ENCODE assay signal across 14 cellular contexts in genomic region chr2:241151934-241152660, GRCh38. TPM values are rescaled to one million over a fixed set of nuclear protein-coding genes. Genes with fewer than 3 reads are reported as not detected.
DNase-seq lines count a peak whose midpoint lies in the region; ATAC-seq and TF ChIP-seq lines count a peak whose summit lies in the region.
"Had no signal": no experiment of that assay in that cellular context is flagged by ENCODE, and none has a peak within 500 bp of the region (broad histone marks: within the 10 kb centered on the region; RNA-seq: fewer than 3 reads in every experiment).

No MANE protein-coding gene starts in this region.

- no peak overlapping the region for H3K9ac ChIP-seq in fibroblast of lung (ENCODE audit: insufficient read depth, low read length)

- H3K79me2 ChIP-seq in fibroblast of lung (ENCODE audit: control insufficient read depth, insufficient read depth, low read length), result peaks cover 17% of the 10 kb centered on the region

- intact Hi-C loops in activated naive CD4-positive, alpha-beta T cell treated with anti-CD3 and anti-CD28 coated beads for 36 hours (cut with micrococcal nuclease), result loop anchor here (2.0 to 5.0 kb wide), 3 partner anchors 205 to 460 kb away; partner anchors contain the start of gene FARP2

- peak overlapping the region; percentile 91 for H3K27ac ChIP-seq in fibroblast of lung (ENCODE audit: insufficient read depth, low read length)
- H3K27ac ChIP-seq: upper lobe of left lung had no signal

- no peaks in the 10 kb centered on the region for H3K27me3 Mint-ChIP-seq in activated naive CD4-positive, alpha-beta T cell treated with anti-CD3 and anti-CD28 coated beads for 36 hours (ENCODE audit: low read depth)
- H3K27me3 Mint-ChIP-seq in WTC11 (ENCODE audit: low read depth), result no peaks in the 10 kb centered on the region

- POLR2A ChIA-PET in WTC11 (lab: Charles Lee), result no interaction called here

- CTCF ChIA-PET in activated naive CD4-positive, alpha-beta T cell treated with anti-CD3 and anti-CD28 coated beads for 36 hours (lab: Charles Lee), result interaction anchor here (3.3 kb wide), 1 partner anchor 74 kb away, joined by 15 read pairs; no protein-coding TSS in a partner anchor
- CTCF ChIA-PET in WTC11 (lab: Charles Lee), result no interaction called here

- H3K36me3 Mint-ChIP-seq in activated naive CD4-positive, alpha-beta T cell treated with anti-CD3 and anti-CD28 coated beads for 36 hours (ENCODE audit: low read depth), result peaks cover 6% of the 10 kb centered on the region
- no peaks in the 10 kb centered on the region for H3K36me3 Mint-ChIP-seq in WTC11
- H3K36me3 Mint-ChIP-seq in stimulated activated effector memory CD8-positive, alpha-beta T cell treated with anti-CD3 and anti-CD28 coated beads, Interleukin-12 subunit alpha, Interleukin-12 subunit beta, amount 100 ng/mL, for 72 hours, result peaks cover 43% of the 10 kb centered on the region

- peak overlapping the region; percentile 99 for H3K4me2 ChIP-seq in fibroblast of lung (ENCODE audit: extremely low read depth, insufficient read depth, low read length)

- ATAC-seq in WTC11 (no peak), HG03565 (IDR thresholded peaks at IDR 0.05; ENCODE audit: unreplicated experiment) (no peak)
- ATAC-seq in stimulated activated effector memory CD8-positive, alpha-beta T cell treated with anti-CD3 and anti-CD28 coated beads, Interleukin-12 subunit alpha, Interleukin-12 subunit beta, amount 100 ng/mL, for 72 hours, result no peak

- DNase-seq in activated naive CD4-positive, alpha-beta T cell treated with anti-CD3 and anti-CD28 coated beads for 36 hours, result no peak
- no peak for DNase-seq in activated naive CD4-positive, alpha-beta T cell treated with anti-CD3 and anti-CD28 coated beads, Interleukin-2, amount 50 U/mL, for 16 hours
- DNase-seq in WTC11 (ENCODE audit: low spot score) (no peak), fibroblast of lung (ENCODE audit: low read depth in 2 of 2) (peak in 1 of 2 donors; percentile 5), NCI-H526 (lab: John Stamatoyannopoulos, UW) (no peak), dermis blood vessel endothelial cell (no peak)
- DNase-seq in stimulated activated effector memory CD8-positive, alpha-beta T cell treated with anti-CD3 and anti-CD28 coated beads, Interleukin-12 subunit alpha, Interleukin-12 subunit beta, amount 100 ng/mL, for 72 hours (ENCODE audit: low spot score in 2 of 2), result no peak
- DNase-seq: activated CD4-positive, alpha-beta T cell treated with anti-CD3 and anti-CD28 coated beads for 4 hours; midbrain; MM.1S; SHP77 treated with DMSO at 0.1 percent for 48 hours; upper lobe of left lung had no signal

- no peak overlapping the region for H3K27ac Mint-ChIP-seq in activated naive CD4-positive, alpha-beta T cell treated with anti-CD3 and anti-CD28 coated beads for 36 hours
- peak overlapping the region; percentile 10; the same call in 1 of the 2 replicates for H3K27ac Mint-ChIP-seq in WTC11
- peak overlapping the region; percentile 95 for H3K27ac Mint-ChIP-seq in stimulated activated effector memory CD8-positive, alpha-beta T cell treated with anti-CD3 and anti-CD28 coated beads, Interleukin-12 subunit alpha, Interleukin-12 subunit beta, amount 100 ng/mL, for 72 hours

- H3K9me3 Mint-ChIP-seq in activated naive CD4-positive, alpha-beta T cell treated with anti-CD3 and anti-CD28 coated beads for 36 hours, result no peaks in the 10 kb centered on the region
- H3K9me3 Mint-ChIP-seq in WTC11, result no peaks in the 10 kb centered on the region
- H3K9me3 Mint-ChIP-seq in stimulated activated effector memory CD8-positive, alpha-beta T cell treated with anti-CD3 and anti-CD28 coated beads, Interleukin-12 subunit alpha, Interleukin-12 subunit beta, amount 100 ng/mL, for 72 hours, result no peaks in the 10 kb centered on the region

- H3K4me3 ChIP-seq in fibroblast of lung (replicated peaks in 1 of 4; ENCODE audit: control extremely low read depth in 1 of 4, insufficient read depth in 1 of 4, low read depth in 3 of 4, low read length in 4 of 4), result peak overlapping the region in 1 of 4 experiments; percentile 90

- TF ChIP-seq CTCF in WTC11 (IDR thresholded peaks at IDR 0.05) (no peak), fibroblast of lung (conservative IDR thresholded peaks at IDR 0.05 in 1 of 2, IDR thresholded peaks at IDR 0.05 in 1 of 2; ENCODE audit: low read depth in 1 of 2, low read length in 2 of 2) (no peak)

- no peaks in the 10 kb centered on the region for H3K9me3 ChIP-seq in fibroblast of lung (ENCODE audit: control insufficient read depth, insufficient read depth, low read depth, low read length)
- H3K9me3 ChIP-seq: upper lobe of left lung had no signal

- H3K4me1 ChIP-seq in fibroblast of lung (ENCODE audit: control insufficient read depth, extremely low read depth, insufficient read depth, low read length), result peaks cover 13% of the 10 kb centered on the region

- H4K20me1 ChIP-seq in fibroblast of lung (ENCODE audit: control insufficient read depth, extremely low read depth, insufficient read depth, low read length), result no peaks in the 10 kb centered on the region

- peaks cover 4% of the 10 kb centered on the region for H3K36me3 ChIP-seq in fibroblast of lung (ENCODE audit: control insufficient read depth, insufficient read depth, low read length)

- peaks cover 45% of the 10 kb centered on the region for H3K4me1 Mint-ChIP-seq in activated naive CD4-positive, alpha-beta T cell treated with anti-CD3 and anti-CD28 coated beads for 36 hours (ENCODE audit: low read depth)
- H3K4me1 Mint-ChIP-seq in WTC11, result peaks cover 31% of the 10 kb centered on the region
- peaks cover 50% of the 10 kb centered on the region for H3K4me1 Mint-ChIP-seq in stimulated activated effector memory CD8-positive, alpha-beta T cell treated with anti-CD3 and anti-CD28 coated beads, Interleukin-12 subunit alpha, Interleukin-12 subunit beta, amount 100 ng/mL, for 72 hours

- no peaks in the 10 kb centered on the region for H3K27me3 ChIP-seq in fibroblast of lung (ENCODE audit: control insufficient read depth, insufficient read depth, low read length)
- H3K27me3 ChIP-seq: upper lobe of left lung had no signal

- H3K4me3 Mint-ChIP-seq in activated naive CD4-positive, alpha-beta T cell treated with anti-CD3 and anti-CD28 coated beads for 36 hours, result peak overlapping the region; percentile 96
- peak overlapping the region; percentile 93 for H3K4me3 Mint-ChIP-seq in WTC11
- peak overlapping the region; percentile 99 for H3K4me3 Mint-ChIP-seq in stimulated activated effector memory CD8-positive, alpha-beta T cell treated with anti-CD3 and anti-CD28 coated beads, Interleukin-12 subunit alpha, Interleukin-12 subunit beta, amount 100 ng/mL, for 72 hours

- no peak overlapping the region for H2AFZ ChIP-seq in fibroblast of lung (ENCODE audit: low read length)

TF ChIP-seq in WTC11, 78 proteins besides CTCF, POLR2A, EP300 and RAD21:
- no peak for TF ChIP-seq ZNF317 (CRISPR knock-in tag; IDR thresholded peaks at IDR 0.05; ENCODE audit: borderline replicate concordance, low read depth)
- TF ChIP-seq ATF1 (CRISPR knock-in tag; IDR thresholded peaks at IDR 0.05), result no peak
- no peak for TF ChIP-seq NR2C2 (CRISPR knock-in tag; IDR thresholded peaks at IDR 0.05)
- no peak for TF ChIP-seq NFE2L1 (CRISPR knock-in tag; IDR thresholded peaks at IDR 0.05)
- no peak for TF ChIP-seq JUN (CRISPR knock-in tag; IDR thresholded peaks at IDR 0.05)
- TF ChIP-seq ZNF121 (CRISPR knock-in tag; IDR thresholded peaks at IDR 0.05), result peak; percentile 16; the same call in 1 of the 2 replicates
- TF ChIP-seq IRF1 (CRISPR knock-in tag; IDR thresholded peaks at IDR 0.05), result no peak

RNA-seq across cellular contexts. Expression of gene PPP1R7, which starts 1.8 kb away (rescaled TPM):
- 10 to 100 TPM; 91.2 to 93.8 TPM for total RNA-seq in activated naive CD4-positive, alpha-beta T cell treated with anti-CD3 and anti-CD28 coated beads for 36 hours
- total RNA-seq in WTC11 (2021) (44.0 to 49.1 TPM (median 49.0 TPM) in 3 replicates), fibroblast of lung (53.7 and 70.7 TPM in 2 replicates), dermis blood vessel endothelial cell (47.6 and 55.1 TPM in 2 replicates)
- 141 and 153 TPM in 2 replicates for polyA plus RNA-seq in fibroblast of lung
- 142 and 163 TPM in 2 replicates for polyA plus RNA-seq in fibroblast of lung (2012)
- polyA minus RNA-seq in fibroblast of lung (ENCODE audit: low replicate concordance), result 52.3 and 80.7 TPM in 2 replicates

RNA-seq across cellular contexts. Expression of gene PASK, which starts 2.8 kb away (rescaled TPM):
- total RNA-seq in activated naive CD4-positive, alpha-beta T cell treated with anti-CD3 and anti-CD28 coated beads for 36 hours, result 10 to 100 TPM; 71.5 to 72.0 TPM
- total RNA-seq in WTC11 (2021) (64.7 to 80.9 TPM (median 72.8 TPM) in 3 replicates), fibroblast of lung (1.5 TPM in 2 replicates), dermis blood vessel endothelial cell (4.4 and 9.2 TPM in 2 replicates)
- polyA plus RNA-seq in fibroblast of lung, result 1.0 and 2.2 TPM in 2 replicates
- 1.4 and 3.0 TPM in 2 replicates for polyA plus RNA-seq in fibroblast of lung (2012)
- polyA minus RNA-seq in fibroblast of lung (ENCODE audit: low replicate concordance), result 11.2 and 12.5 TPM in 2 replicates

RNA-seq across cellular contexts. Expression of gene ANO7, which starts 36.4 kb away (rescaled TPM):
- under 1 TPM; 0.57 TPM for total RNA-seq in activated naive CD4-positive, alpha-beta T cell treated with anti-CD3 and anti-CD28 coated beads for 36 hours
- total RNA-seq in WTC11 (2021) (8.0 to 8.8 TPM (median 8.6 TPM) in 3 replicates), fibroblast of lung (0.26 and 0.50 TPM in 2 replicates), dermis blood vessel endothelial cell (0.34 and 1.1 TPM in 2 replicates)
- 0.50 and 0.70 TPM in 2 replicates for polyA plus RNA-seq in fibroblast of lung
- 1.1 and 1.4 TPM in 2 replicates for polyA plus RNA-seq in fibroblast of lung (2012)
- 2.6 and 3.0 TPM in 2 replicates for polyA minus RNA-seq in fibroblast of lung (ENCODE audit: low replicate concordance)
- total RNA-seq: skeletal muscle tissue had no signal

RNA-seq across cellular contexts. Expression of gene MTERF4, which starts 50.0 kb away (rescaled TPM):
- total RNA-seq in activated naive CD4-positive, alpha-beta T cell treated with anti-CD3 and anti-CD28 coated beads for 36 hours, result 10 to 100 TPM; 35.0 to 38.6 TPM
- 22.4 to 25.4 TPM (median 23.3 TPM) in 3 replicates for total RNA-seq in WTC11 (2021)
- total RNA-seq in fibroblast of lung, result 29.0 and 31.7 TPM in 2 replicates
- polyA plus RNA-seq in fibroblast of lung, result 35.5 and 38.9 TPM in 2 replicates
- 22.9 and 27.3 TPM in 2 replicates for polyA plus RNA-seq in fibroblast of lung (2012)
- polyA minus RNA-seq in fibroblast of lung (ENCODE audit: low replicate concordance), result 1.5 and 19.5 TPM in 2 replicates
- 37.6 and 43.2 TPM in 2 replicates for total RNA-seq in dermis blood vessel endothelial cell
